1 cellular context compared by ENCODE assay signal in the genomic region with DNA sequence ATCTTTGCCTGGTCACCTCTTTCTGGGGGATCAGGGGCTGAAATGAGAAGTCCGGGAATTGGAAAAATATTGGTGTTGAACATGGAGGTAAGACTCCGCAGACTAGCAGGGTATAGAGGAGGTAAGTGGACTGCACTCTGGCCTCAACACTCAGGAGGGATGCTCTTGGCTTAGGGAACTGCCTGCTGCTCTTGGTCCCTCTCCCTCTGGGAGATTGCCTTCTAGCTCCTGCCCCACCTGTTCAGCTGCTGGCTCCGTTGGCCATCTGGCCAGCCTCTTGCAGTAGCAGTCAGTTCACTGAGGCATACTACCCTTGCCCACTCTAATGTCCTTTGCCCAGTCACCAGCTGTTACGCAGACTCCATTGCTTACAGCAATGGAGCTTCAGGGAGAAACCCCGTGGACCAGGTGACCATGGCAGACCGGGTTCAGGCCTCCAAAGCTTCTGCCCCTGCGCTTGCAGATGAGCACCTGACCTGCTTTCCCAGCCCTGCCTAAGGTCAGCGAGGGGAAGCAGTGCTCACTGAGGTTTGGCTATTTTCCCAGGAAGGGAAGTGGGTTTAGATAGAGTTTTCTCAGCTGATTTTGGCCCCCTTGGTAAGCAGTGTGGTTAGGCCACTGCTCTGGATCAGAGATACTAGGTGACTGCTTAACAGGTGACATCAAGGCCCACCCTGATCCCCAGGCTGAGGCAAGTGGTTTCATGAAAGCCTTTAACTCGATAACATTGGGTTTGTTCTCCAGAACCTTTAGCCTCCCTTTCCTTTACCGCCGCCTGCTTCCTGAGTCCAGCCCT.
A peak's percentile ranks its signal among the peaks of the same experiment; 100 is the strongest.
TF ChIP-seq lines count a peak whose summit lies in the region.

No MANE protein-coding gene starts in this region.

TF ChIP-seq in SK-N-SH, 30 proteins besides CTCF, POLR2A, EP300 and RAD21:
- peak; percentile 1; the same call in 1 of the 2 replicates for TF ChIP-seq GATA2 (CRISPR knock-in tag; IDR thresholded peaks at IDR 0.05)
- no peak for TF ChIP-seq RCOR1 (IDR thresholded peaks at IDR 0.05; ENCODE audit: low read length)
- TF ChIP-seq MXI1 (IDR thresholded peaks at IDR 0.05; ENCODE audit: low read depth, low read length): no peak
